In the genomic region with DNA sequence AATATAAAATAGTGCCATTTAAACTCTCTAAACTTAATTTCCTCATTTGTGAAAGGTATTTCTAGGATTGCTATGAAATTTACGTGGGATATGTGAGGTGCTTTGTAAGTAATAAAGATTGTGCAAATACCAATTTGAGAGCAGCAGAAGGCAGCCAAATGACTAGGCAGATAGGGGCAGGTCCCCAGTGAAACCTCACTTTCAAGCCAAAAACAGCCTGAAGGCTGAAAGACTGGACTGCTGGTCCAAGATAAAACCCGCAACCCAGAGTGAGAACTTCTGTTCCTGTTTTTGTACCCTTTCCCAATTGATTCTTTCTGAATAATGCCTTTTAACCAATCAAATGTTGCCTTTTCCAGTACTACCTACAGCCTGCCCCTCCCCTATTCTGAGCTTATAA, we compare ENCODE assay signal across 22 cellular contexts. TPM values are rescaled to one million over a fixed set of nuclear protein-coding genes. Genes with fewer than 3 reads are reported as not detected.
"Had no signal": no experiment of that assay in that cellular context is flagged by ENCODE, and none has a peak within 500 bp of the region (broad histone marks: within the 10 kb centered on the region; RNA-seq: fewer than 3 reads in every experiment).

No MANE protein-coding gene starts in this region.

- H3K4me3 ChIP-seq: SK-N-MC had no signal

- H3K27ac ChIP-seq: SK-N-MC, VCaP had no signal

- DNase-seq: activated CD4-positive, alpha-beta memory T cell treated with anti-CD3 and anti-CD28 coated beads for 36 hours; activated CD4-positive, alpha-beta T cell treated with anti-CD3 and anti-CD28 coated beads, Interleukin-2, amount 10 ng/mL, durations not matched to agents 7 days and 5 days; activated CD4-positive, CD25-positive, alpha-beta regulatory T cell; activated CD8-positive, alpha-beta memory T cell treated with anti-CD3 and anti-CD28 coated beads for 24 hours; activated gamma-delta T cell treated with Interleukin-2 at 50 U/mL for 16 hours; activated naive CD4-positive, alpha-beta T cell treated with anti-CD3 and anti-CD28 coated beads, Interleukin-2, amount 10 ng/mL, durations not matched to agents 7 days and 5 days; activated naive CD8-positive, alpha-beta T cell treated with anti-CD3 and anti-CD28 coated beads for 36 hours; activated T-cell treated with anti-CD3 and anti-CD28 coated beads, Interleukin-2, amount 50 U/mL, for 72 hours; anterior cingulate cortex; central memory CD4-positive, alpha-beta T cell; Karpas-422; MM.1S; NCI-H1105; NCI-H1436; NCI-H1694 treated with DMSO at 0.1 percent for 48 hours; NCI-H2029 treated with DMSO at 0.1 percent for 48 hours; NCI-H524; T-cell; T-helper 2 cell had no signal

- ATAC-seq: activated T-cell treated with anti-CD3 and anti-CD28 coated beads, Interleukin-2, amount 50 U/mL, for 72 hours; T-cell had no signal

RNA-seq across cellular contexts. Expression of gene MPEG1, which starts 33.6 kb away (rescaled TPM):
- total RNA-seq: activated CD4-positive, alpha-beta memory T cell treated with anti-CD3 and anti-CD28 coated beads for 36 hours; activated CD4-positive, alpha-beta T cell treated with anti-CD3 and anti-CD28 coated beads, Interleukin-2, amount 10 ng/mL, durations not matched to agents 7 days and 5 days; RPMI7951 had no signal
